Comparison of ENCODE assay signal across 8 cellular contexts in genomic region chr2:156892449-156893335, GRCh38.
DNase-seq lines count a peak whose midpoint lies in the region; ATAC-seq and TF ChIP-seq lines count a peak whose summit lies in the region.

No MANE protein-coding gene starts in this region.

- no peaks in the 10 kb centered on the region for H3K79me1 ChIP-seq in IMR-90 (ENCODE audit: low read depth in 1 of 2, low read length in 2 of 2)

- peak overlapping the region; percentile 17 for H4K5ac ChIP-seq in IMR-90 (ENCODE audit: low read depth, low read length)

- no peaks in the 10 kb centered on the region for H3K79me2 ChIP-seq in PC-3 (ENCODE audit: low read length)

- H3K9me1 ChIP-seq in IMR-90 (ENCODE audit: insufficient read depth, low read length) = no peaks in the 10 kb centered on the region

- no peaks in the 10 kb centered on the region for H3F3A ChIP-seq in PC-3 (ENCODE audit: low read length, unreplicated experiment)

- H3K27me3 ChIP-seq in IMR-90 (ENCODE audit: control insufficient read depth, insufficient read depth, low read length) (no peaks in the 10 kb centered on the region), PC-3 (ENCODE audit: low read length) (no peaks in the 10 kb centered on the region), endocrine pancreas (ENCODE audit: control insufficient read depth, insufficient read depth, low read length) (no peaks in the 10 kb centered on the region)

- DNase-seq in DMS 273 (lab: John Stamatoyannopoulos, UW; ENCODE audit: unreplicated experiment) (peak; percentile 83), IMR-90 (peak; percentile 60), PC-3 (peak; percentile 83), mesothelial cell of epicardium (ENCODE audit: low spot score in 2 of 2, unreplicated experiment in 2 of 2) (no peak), NCI-H128 (lab: John Stamatoyannopoulos, UW; ENCODE audit: unreplicated experiment) (no peak)
- no peak for DNase-seq in activated CD4-positive, alpha-beta T cell treated with anti-CD3 and anti-CD28 coated beads, Interleukin-2, amount 10 ng/mL, durations not matched to agents 7 days and 5 days

- H3K27ac Mint-ChIP-seq in mesothelial cell of epicardium = peak overlapping the region; percentile 13
- H3K27ac Mint-ChIP-seq in activated CD4-positive, alpha-beta T cell treated with anti-CD3 and anti-CD28 coated beads, Interleukin-2, amount 10 ng/mL, durations not matched to agents 7 days and 5 days = no peak overlapping the region

- H3K4me1 Mint-ChIP-seq in mesothelial cell of epicardium = peaks cover 26% of the 10 kb centered on the region
- peaks cover 25% of the 10 kb centered on the region for H3K4me1 Mint-ChIP-seq in activated CD4-positive, alpha-beta T cell treated with anti-CD3 and anti-CD28 coated beads, Interleukin-2, amount 10 ng/mL, durations not matched to agents 7 days and 5 days

- H3K27me3 Mint-ChIP-seq in mesothelial cell of epicardium (ENCODE audit: low read depth) = no peaks in the 10 kb centered on the region
- H3K27me3 Mint-ChIP-seq in activated CD4-positive, alpha-beta T cell treated with anti-CD3 and anti-CD28 coated beads, Interleukin-2, amount 10 ng/mL, durations not matched to agents 7 days and 5 days = peaks cover 49% of the 10 kb centered on the region

- H3K9me2 ChIP-seq in PC-3 (replicated peaks; ENCODE audit: low read length) = no peaks in the 10 kb centered on the region

- no peak overlapping the region for H2AK5ac ChIP-seq in IMR-90 (ENCODE audit: low read depth, low read length)

- BruUV-seq in IMR-90 (replicated peaks; lab: Mats Ljungman, UMichigan) (no TSS peak), PC-3 (replicated peaks; lab: Mats Ljungman, UMichigan) (TSS peak; percentile 41)

- H3K4me3 ChIP-seq in IMR-90 (ENCODE audit: insufficient read depth, low read depth, low read length) = peak overlapping the region; percentile 20
- H3K4me3 ChIP-seq in PC-3 (ENCODE audit: low read length) = peak overlapping the region; percentile 76
- H3K4me3 ChIP-seq in endocrine pancreas (ENCODE audit: control insufficient read depth, insufficient read depth, low read length) = peak overlapping the region; percentile 93

- H3K4ac ChIP-seq in IMR-90 (ENCODE audit: low read depth, low read length) = 0 out of 2 replicates have a peak overlapping the region, but pooled peaks have one; percentile 30

- H3K14ac ChIP-seq in IMR-90 (replicated peaks; ENCODE audit: low read depth, low read length) = peak overlapping the region; percentile 49

- H2BK20ac ChIP-seq in IMR-90 (ENCODE audit: low read depth, low read length) = peak overlapping the region; percentile 76

- 10% methylated on average over 7 of the region's 15 CpGs; no CpG with 5 or more reads in 1 of the 2 experiments for WGBS in IMR-90 (ENCODE audit: extremely low coverage in 2 of 2, insufficient read length in 1 of 2), 2 experiments

- no peaks in the 10 kb centered on the region for H3K36me3 ChIP-seq in IMR-90 (ENCODE audit: control insufficient read depth, insufficient read depth, low read length)
- no peaks in the 10 kb centered on the region for H3K36me3 ChIP-seq in PC-3 (ENCODE audit: low read depth, low read length)
- no peaks in the 10 kb centered on the region for H3K36me3 ChIP-seq in endocrine pancreas (ENCODE audit: control insufficient read depth, insufficient read depth, low read length)

- peak overlapping the region; percentile 58 to 64; a peak in 3 of 4 replicates for H4K8ac ChIP-seq in IMR-90 (ENCODE audit: low read depth in 2 of 2, low read length in 2 of 2)

- H3K9me3 ChIP-seq in IMR-90 (ENCODE audit: control insufficient read depth, insufficient read depth, low read length) (no peaks in the 10 kb centered on the region), PC-3 (ENCODE audit: low read length) (no peaks in the 10 kb centered on the region), endocrine pancreas (ENCODE audit: control insufficient read depth, low read length) (no peaks in the 10 kb centered on the region)

- dilution Hi-C loops in IMR-90 (cut with HindIII; ENCODE audit: low sequenced_read_pairs, unreplicated experiment) = no loop called here

- peak overlapping the region; percentile 58; the same call in 1 of the 2 replicates for H3K23ac ChIP-seq in IMR-90 (ENCODE audit: low read depth, low read length)

- H3K36me3 Mint-ChIP-seq in mesothelial cell of epicardium = no peaks in the 10 kb centered on the region
- no peaks in the 10 kb centered on the region for H3K36me3 Mint-ChIP-seq in activated CD4-positive, alpha-beta T cell treated with anti-CD3 and anti-CD28 coated beads, Interleukin-2, amount 10 ng/mL, durations not matched to agents 7 days and 5 days (ENCODE audit: low read depth)

- POLR2A ChIA-PET in IMR-90 (lab: Charles Lee; ENCODE audit: unreplicated experiment) = interaction anchor here (0.5 kb wide), 1 partner anchor 91 kb away, joined by 4 read pairs; no protein-coding TSS in a partner anchor
- POLR2A ChIA-PET in PC-3 (lab: Charles Lee; ENCODE audit: unreplicated experiment) = interaction anchor here (0.6 kb wide), 3 partner anchors 338 to 558 kb away, joined by 3 to 7 read pairs (median 3); no protein-coding TSS in a partner anchor
- POLR2A ChIA-PET in activated CD4-positive, alpha-beta T cell treated with anti-CD3 and anti-CD28 coated beads, Interleukin-2, amount 10 ng/mL, durations not matched to agents 7 days and 5 days (lab: Charles Lee) = no interaction called here

- intact Hi-C loops in IMR-90 (cut with micrococcal nuclease) (loop anchor here (2.0 to 5.0 kb wide), 7 partner anchors 140 to 1516 kb away; no protein-coding TSS in a partner anchor), PC-3 (cut with micrococcal nuclease) (loop anchor here (1.0 to 5.0 kb wide), 14 partner anchors 42 to 1520 kb away; partner anchors contain the start of gene GPD2)

- H3K9ac ChIP-seq in IMR-90 (ENCODE audit: low read depth, low read length) (peak overlapping the region; percentile 16; the same call in 1 of the 2 replicates), PC-3 (ENCODE audit: low read length) (peak overlapping the region; percentile 39), endocrine pancreas (ENCODE audit: control insufficient read depth, insufficient read depth, low read length) (peak overlapping the region; percentile 15)

- no peaks in the 10 kb centered on the region for H3K4me1 ChIP-seq in IMR-90 (ENCODE audit: control insufficient read depth, insufficient read depth, low read length)
- peaks cover 15% of the 10 kb centered on the region for H3K4me1 ChIP-seq in PC-3 (ENCODE audit: insufficient read depth, low read length)
- H3K4me1 ChIP-seq in endocrine pancreas (ENCODE audit: control insufficient read depth, insufficient read depth, low read length) = peaks cover 11% of the 10 kb centered on the region

- CTCF ChIA-PET in IMR-90 (lab: Yijun Ruan, JAX) = interaction anchor here (0.5 to 0.7 kb wide), 3 partner anchors 9 to 916 kb away, joined by 4 to 5 read pairs (median 4); no protein-coding TSS in a partner anchor
- CTCF ChIA-PET in PC-3 (lab: Charles Lee) = interaction anchor here (0.6 to 0.7 kb wide), 2 partner anchors 164 to 552 kb away, joined by 3 to 8 read pairs; no protein-coding TSS in a partner anchor
- CTCF ChIA-PET in activated CD4-positive, alpha-beta T cell treated with anti-CD3 and anti-CD28 coated beads, Interleukin-2, amount 10 ng/mL, durations not matched to agents 7 days and 5 days (lab: Charles Lee) = no interaction called here

- H3K18ac ChIP-seq in IMR-90 (ENCODE audit: low read depth, low read length) = peak overlapping the region; percentile 15

- no peak overlapping the region for H3K27ac ChIP-seq in IMR-90 (ENCODE audit: insufficient read depth, low read length)
- peak overlapping the region; percentile 28 for H3K27ac ChIP-seq in PC-3 (ENCODE audit: low read length)

- no peak overlapping the region for H2BK5ac ChIP-seq in IMR-90 (ENCODE audit: low read depth, low read length, poor library complexity, severe bottlenecking)

- H2AK9ac ChIP-seq in IMR-90 (replicated peaks; ENCODE audit: low read depth, low read length, poor library complexity) = no peak overlapping the region

- peak; percentile 21 for ATAC-seq in GM19463 (IDR thresholded peaks at IDR 0.05; ENCODE audit: unreplicated experiment)
- peak; percentile 79 for ATAC-seq in IMR-90 (ENCODE audit: low read depth)
- ATAC-seq in PC-3 = peak; percentile 88

- H3K56ac ChIP-seq in IMR-90 (ENCODE audit: extremely low read depth, insufficient read depth, low read length) = 0 out of 2 replicates have a peak overlapping the region, but pooled peaks have one; percentile 29

- in situ Hi-C loops in IMR-90 (cut with MboI; ENCODE audit: low sequenced_read_pairs) = loop anchor here (10.0 kb wide), 1 partner anchor 292 kb away; no protein-coding TSS in a partner anchor

- peak overlapping the region; percentile 67 for H3K4me3 Mint-ChIP-seq in mesothelial cell of epicardium
- no peak overlapping the region for H3K4me3 Mint-ChIP-seq in activated CD4-positive, alpha-beta T cell treated with anti-CD3 and anti-CD28 coated beads, Interleukin-2, amount 10 ng/mL, durations not matched to agents 7 days and 5 days

- H3K4me2 ChIP-seq in IMR-90 (ENCODE audit: low read depth, low read length) (peak overlapping the region; percentile 76), PC-3 (ENCODE audit: low read length) (peak overlapping the region; percentile 98)

- H2AFZ ChIP-seq in IMR-90 (replicated peaks; ENCODE audit: low read length, poor library complexity) (peak overlapping the region; percentile 25), PC-3 (ENCODE audit: low read length) (peak overlapping the region; percentile 99)

- peak overlapping the region; percentile 29; the same call in 1 of the 2 replicates for H4K91ac ChIP-seq in IMR-90 (ENCODE audit: insufficient read depth, low read depth, low read length)

- TF ChIP-seq POLR2A in IMR-90 (IDR thresholded peaks at IDR 0.05; ENCODE audit: low read depth, low read length) = no peak

- TF ChIP-seq CTCF in IMR-90 (conservative IDR thresholded peaks at IDR 0.05; ENCODE audit: low read depth, low read length) = peak; percentile 46
- TF ChIP-seq CTCF in PC-3 (conservative IDR thresholded peaks at IDR 0.05; ENCODE audit: low read depth, low read length) = peak; percentile 76
- TF ChIP-seq CTCF in mesothelial cell of epicardium (IDR thresholded peaks at IDR 0.05; ENCODE audit: unreplicated experiment) = peak; percentile 46

- H4K20me1 ChIP-seq in IMR-90 (ENCODE audit: insufficient read depth, low read length) (no peaks in the 10 kb centered on the region), PC-3 (ENCODE audit: low read length) (no peaks in the 10 kb centered on the region)

- H2BK120ac ChIP-seq in IMR-90 (ENCODE audit: low read depth, low read length) = peak overlapping the region; percentile 48

- peaks cover under 1% of the 10 kb centered on the region for H3K9me3 Mint-ChIP-seq in mesothelial cell of epicardium
- H3K9me3 Mint-ChIP-seq in activated CD4-positive, alpha-beta T cell treated with anti-CD3 and anti-CD28 coated beads, Interleukin-2, amount 10 ng/mL, durations not matched to agents 7 days and 5 days = no peaks in the 10 kb centered on the region

- H2BK15ac ChIP-seq in IMR-90 (ENCODE audit: low read depth, low read length) = 0 out of 3 replicates have a peak overlapping the region, but pooled peaks have one; percentile 25

- TF ChIP-seq RAD21 in IMR-90 (IDR thresholded peaks at IDR 0.05; ENCODE audit: low read length) = peak; percentile 56

TF ChIP-seq in IMR-90, 13 proteins besides CTCF, POLR2A, EP300 and RAD21 (continues in another document):
- TF ChIP-seq RFX5 (IDR thresholded peaks at IDR 0.05; ENCODE audit: low read depth, low read length) (no peak), NFE2L2 (IDR thresholded peaks at IDR 0.05; ENCODE audit: low read depth, low read length) (no peak), SMC3 (IDR thresholded peaks at IDR 0.05; ENCODE audit: low read depth, low read length) (0 out of 2 replicates have a peak, but pooled peaks have one; percentile 16)

Comparison
In these comparisons a context has a peak if more than half of its experiments do, and no peak if none do; other contexts are left out.
1. DNase-seq: peak in DMS 273 (single experiment), IMR-90 (single experiment) and PC-3 (single experiment); none in mesothelial cell of epicardium (0 of 2), activated CD4-positive, alpha-beta T cell treated with anti-CD3 and anti-CD28 coated beads, Interleukin-2, amount 10 ng/mL, durations not matched to agents 7 days and 5 days (single experiment) and NCI-H128 (single experiment).
2. ATAC-seq: peak in every context shown above with its lines; median percentile 88 in PC-3; 79 in IMR-90; 21 in GM19463.
3. H3K4me3 ChIP-seq: peak in every context shown above with its lines; median percentile 93 in endocrine pancreas; 76 in PC-3; 20 in IMR-90.
4. Peak in every context shown above with its lines, with median percentiles within 50 percentile points of each other: H3K9ac ChIP-seq and CTCF ChIP-seq.